Comparison of ENCODE assay signal across 8 cellular contexts in the genomic region with DNA sequence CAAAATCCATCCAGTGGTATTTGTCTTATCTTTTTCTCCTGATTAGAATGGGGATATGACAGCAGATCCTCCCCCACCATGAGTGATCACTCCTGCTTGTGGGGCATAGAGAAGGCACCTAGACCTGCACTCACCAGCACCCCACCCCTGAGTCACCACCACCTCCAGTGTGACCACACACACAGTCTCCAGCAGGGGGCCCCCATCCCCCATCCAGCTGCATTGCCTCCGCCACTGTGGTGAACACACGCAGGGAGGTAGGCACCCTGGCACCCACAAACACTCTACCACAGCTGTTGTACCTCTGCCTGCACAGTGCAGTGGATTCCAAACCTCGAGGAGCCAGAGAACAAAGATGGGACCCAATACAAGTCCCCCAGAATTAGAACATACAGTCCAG. TPM values are rescaled to one million over a fixed set of nuclear protein-coding genes. Genes with fewer than 3 reads are reported as not detected.
DNase-seq lines count a peak whose midpoint lies in the region; ATAC-seq and TF ChIP-seq lines count a peak whose summit lies in the region.

No MANE protein-coding gene starts in this region.

- H3K27ac Mint-ChIP-seq in activated naive CD8-positive, alpha-beta T cell treated with anti-CD3 and anti-CD28 coated beads, Interleukin-2, amount 50 U/mL, for 24 hours = peak overlapping the region; percentile 68
- H3K27ac Mint-ChIP-seq in neural crest cell (ENCODE audit: unreplicated experiment) = no peak overlapping the region

- H2AFZ ChIP-seq in SK-N-SH (ENCODE audit: low read depth) = no peak overlapping the region

- H3K4me3 Mint-ChIP-seq in activated naive CD8-positive, alpha-beta T cell treated with anti-CD3 and anti-CD28 coated beads, Interleukin-2, amount 50 U/mL, for 24 hours = no peak overlapping the region
- no peak overlapping the region for H3K4me3 Mint-ChIP-seq in neural crest cell

- no peaks in the 10 kb centered on the region; the same call in none of the 2 replicates for H3K27me3 ChIP-seq in SK-N-SH (ENCODE audit: insufficient read depth)

- peaks cover 11% of the 10 kb centered on the region for H3K4me1 Mint-ChIP-seq in activated naive CD8-positive, alpha-beta T cell treated with anti-CD3 and anti-CD28 coated beads, Interleukin-2, amount 50 U/mL, for 24 hours
- H3K4me1 Mint-ChIP-seq in neural crest cell = no peaks in the 10 kb centered on the region

- H3K36me3 Mint-ChIP-seq in activated naive CD8-positive, alpha-beta T cell treated with anti-CD3 and anti-CD28 coated beads, Interleukin-2, amount 50 U/mL, for 24 hours (ENCODE audit: low read depth) = no peaks in the 10 kb centered on the region
- H3K36me3 Mint-ChIP-seq in neural crest cell (ENCODE audit: low read depth) = peaks cover 2% of the 10 kb centered on the region

- H3K9me3 Mint-ChIP-seq in activated naive CD8-positive, alpha-beta T cell treated with anti-CD3 and anti-CD28 coated beads, Interleukin-2, amount 50 U/mL, for 24 hours = no peaks in the 10 kb centered on the region
- peaks cover 15% of the 10 kb centered on the region for H3K9me3 Mint-ChIP-seq in neural crest cell

- POLR2A ChIA-PET in SK-N-SH (lab: Yijun Ruan, JAX) = no interaction called here

- no peaks in the 10 kb centered on the region for H3K9me2 ChIP-seq in SK-N-SH

- no peaks in the 10 kb centered on the region for H3K36me3 ChIP-seq in SK-N-SH (replicated peaks in 1 of 2; ENCODE audit: control insufficient read depth in 1 of 2, insufficient read depth in 2 of 2, low read length in 1 of 2)

- WGBS in SK-N-SH (ENCODE audit: low lambda C conversion rate) = 0% methylated on average over 1 of the region's 3 CpGs

- peak; percentile 50 for TF ChIP-seq CTCF in SK-N-SH (IDR thresholded peaks at IDR 0.05)
- TF ChIP-seq CTCF in neural crest cell (conservative IDR thresholded peaks at IDR 0.05) = peak; percentile 50

- H3K27ac ChIP-seq in SK-N-SH (ENCODE audit: low read depth in 2 of 2, low read length in 1 of 2) = no peak overlapping the region

- H3K79me2 ChIP-seq in SK-N-SH (ENCODE audit: insufficient read depth) = no peaks in the 10 kb centered on the region

- no peaks in the 10 kb centered on the region for H3K4me1 ChIP-seq in SK-N-SH (ENCODE audit: control insufficient read depth in 1 of 2, insufficient read depth in 2 of 2, low read depth in 1 of 2, low read length in 1 of 2)

- ATAC-seq in HG02938 (IDR thresholded peaks at IDR 0.05; ENCODE audit: unreplicated experiment) = peak; percentile 78
- ATAC-seq in activated naive CD8-positive, alpha-beta T cell treated with anti-CD3 and anti-CD28 coated beads, Interleukin-2, amount 50 U/mL, for 24 hours = peak; percentile 99

- H3K9ac ChIP-seq in SK-N-SH = no peak overlapping the region

- no peak overlapping the region for H3K4me2 ChIP-seq in SK-N-SH

- CTCF ChIA-PET in SK-N-SH (lab: Yijun Ruan, JAX) = interaction anchor here (1.5 kb wide), 2 partner anchors 9 to 11 kb away, joined by 3 to 4 read pairs; a partner anchor contains a TSS

- H4K20me1 ChIP-seq in SK-N-SH (ENCODE audit: insufficient read depth) = no peaks in the 10 kb centered on the region

- TF ChIP-seq EP300 in SK-N-SH (IDR thresholded peaks at IDR 0.05; ENCODE audit: borderline replicate concordance in 1 of 2, low read depth in 1 of 2, low read length in 1 of 2) = no peak

- DNase-seq in DMS53 (lab: John Stamatoyannopoulos, UW) (peak; percentile 42), DMS53 treated with DMSO at 0.1 percent for 48 hours (lab: John Stamatoyannopoulos, UW; ENCODE audit: unreplicated experiment) (no peak), SK-N-SH (peak; percentile 52), neural crest cell (ENCODE audit: low read depth, low spot score) (no peak), amniotic stem cell (lab: John Stamatoyannopoulos, UW) (no peak), occipital lobe (lab: John Stamatoyannopoulos, UW) (no peak)
- DNase-seq in activated naive CD8-positive, alpha-beta T cell treated with anti-CD3 and anti-CD28 coated beads, Interleukin-2, amount 50 U/mL, for 24 hours = peak; percentile 66

- H3F3A ChIP-seq in SK-N-SH (replicated peaks; ENCODE audit: insufficient read depth) = no peaks in the 10 kb centered on the region

- TF ChIP-seq RAD21 in SK-N-SH (IDR thresholded peaks at IDR 0.05; ENCODE audit: low read length) = peak; percentile 41; the same call in 1 of the 2 replicates

- no peaks in the 10 kb centered on the region for H3K9me3 ChIP-seq in SK-N-SH

- peaks cover 6% of the 10 kb centered on the region for H3K27me3 Mint-ChIP-seq in activated naive CD8-positive, alpha-beta T cell treated with anti-CD3 and anti-CD28 coated beads, Interleukin-2, amount 50 U/mL, for 24 hours
- peaks cover 6% of the 10 kb centered on the region for H3K27me3 Mint-ChIP-seq in neural crest cell (ENCODE audit: low read depth)

- H3K4me3 ChIP-seq in SK-N-SH (ENCODE audit: low read depth in 2 of 2, low read length in 1 of 2) = no peak overlapping the region

TF ChIP-seq in SK-N-SH, 30 proteins besides CTCF, POLR2A, EP300 and RAD21:
- TF ChIP-seq RXRA (IDR thresholded peaks at IDR 0.05; ENCODE audit: borderline replicate concordance, low read depth) = no peak

RNA-seq across cellular contexts. Expression of a gene that starts 9.0 kb away (rescaled TPM):
- polyA plus RNA-seq in SK-N-SH (2012; rRNA removed) = 0.15 and 0.20 TPM in 2 replicates
- 0.14 and 0.23 TPM in 2 replicates for polyA plus RNA-seq in SK-N-SH (2012; cell fraction: cytosol; rRNA removed)
- 0.05 and 0.08 TPM in 2 replicates for polyA plus RNA-seq in SK-N-SH (2012; cell fraction: nucleus; rRNA removed)
- total RNA-seq in neural crest cell (not detected in 2 replicates), occipital lobe (not detected)

RNA-seq across cellular contexts. Expression of a gene that starts 57.4 kb away (rescaled TPM):
- not detected in 2 replicates for polyA plus RNA-seq in SK-N-SH (2012; rRNA removed)
- polyA plus RNA-seq in SK-N-SH (2012; cell fraction: cytosol; rRNA removed) = not detected in 2 replicates
- not detected in 2 replicates for polyA plus RNA-seq in SK-N-SH (2012; cell fraction: nucleus; rRNA removed)
- total RNA-seq in neural crest cell = not detected in 2 replicates
- total RNA-seq in occipital lobe = not detected

Comparison
In these comparisons a context has a peak if more than half of its experiments do, and no peak if none do; other contexts are left out.
1. DNase-seq: peak in DMS53 (single experiment), SK-N-SH (single experiment) and activated naive CD8-positive, alpha-beta T cell treated with anti-CD3 and anti-CD28 coated beads, Interleukin-2, amount 50 U/mL, for 24 hours (single experiment); none in DMS53 treated with DMSO at 0.1 percent for 48 hours (single experiment), neural crest cell (single experiment), amniotic stem cell (single experiment) and occipital lobe (single experiment).